8 cellular contexts compared by ENCODE assay signal in genomic region chr1:66929999-66930822, GRCh38. TPM values are rescaled to one million over a fixed set of nuclear protein-coding genes. Genes with fewer than 3 reads are reported as not detected.
A peak's percentile ranks its signal among the peaks of the same experiment; 100 is the strongest.
DNase-seq lines count a peak whose midpoint lies in the region; ATAC-seq, FAIRE-seq and TF ChIP-seq lines count a peak whose summit lies in the region.

No MANE protein-coding gene starts in this region.

- peak overlapping the region; percentile 92 to 97 for H3K27ac ChIP-seq in kidney (ENCODE audit: low read depth in 2 of 2, low read length in 2 of 2)

- peak overlapping the region; percentile 84 to 95 for H3K4me3 ChIP-seq in kidney (ENCODE audit: low read length in 2 of 2)

- peaks cover 0 to 8% of the 10 kb centered on the region in 2 donors for H3K4me1 ChIP-seq in kidney (ENCODE audit: control insufficient read depth in 1 of 2, insufficient read depth in 1 of 2, low read depth in 1 of 2, low read length in 2 of 2)

- peak; percentile 56 for TF ChIP-seq CTCF in kidney (IDR thresholded peaks at IDR 0.05; ENCODE audit: borderline replicate concordance, extremely low read depth, insufficient read depth)

- FAIRE-seq in kidney (lab: Jason Lieb, UNC): no peak

- no peaks in the 10 kb centered on the region for H3K36me3 ChIP-seq in kidney (ENCODE audit: control insufficient read depth in 1 of 2, insufficient read depth in 2 of 2, low read length in 2 of 2)

- ATAC-seq in GM19035 (IDR thresholded peaks at IDR 0.05; ENCODE audit: unreplicated experiment): peak; percentile 76
- peak; percentile 76 for ATAC-seq in HG03280 (IDR thresholded peaks at IDR 0.05; ENCODE audit: unreplicated experiment)

- intact Hi-C loops in kidney (cut with DNase I): no loop called here

- H3K9ac ChIP-seq in kidney (ENCODE audit: low read length in 2 of 2): peak overlapping the region; percentile 88 to 94

- DNase-seq in AML-193 (lab: John Stamatoyannopoulos, UW) (peak; percentile 84 to 92), NCI-H345 treated with DMSO at 0.1 percent for 48 hours (lab: John Stamatoyannopoulos, UW; ENCODE audit: unreplicated experiment) (peak; percentile 91), cerebellar cortex (ENCODE audit: low spot score) (peak; percentile 90), kidney (peak; percentile 98)
- peak; percentile 92 for DNase-seq in activated CD4-positive, CD25-positive, alpha-beta regulatory T cell treated with anti-CD3 and anti-CD28 coated beads, Interleukin-2, amount 50 U/mL, for 72 hours
- peak; percentile 84 to 89 (median 84) for DNase-seq in stimulated activated CD4-positive, alpha-beta T cell treated with anti-CD3 and anti-CD28 coated beads, Interleukin-12 subunit alpha, Interleukin-12 subunit beta, amount 100 ng/mL, for 48 hours (ENCODE audit: low read depth in 2 of 3, low spot score in 1 of 3)

- H3K9me3 ChIP-seq in kidney (ENCODE audit: control insufficient read depth in 1 of 2, low read length in 2 of 2): no peaks in the 10 kb centered on the region

RNA-seq across cellular contexts. Expression of gene MIER1, which starts 5.4 kb away (rescaled TPM):
- 47.6 TPM for total RNA-seq in kidney
- polyA plus RNA-seq in kidney (ENCODE audit: insufficient read depth, low read depth, low replicate concordance): 9.4 TPM

RNA-seq across cellular contexts. Expression of gene DNAI4, which starts 5.6 kb away (rescaled TPM):
- 26.8 TPM for total RNA-seq in kidney
- 4.1 TPM for polyA plus RNA-seq in kidney (ENCODE audit: insufficient read depth, low read depth, low replicate concordance)

Comparison
In these comparisons a context has a peak if more than half of its experiments do, and no peak if none do; other contexts are left out.
1. Peak in every context shown above with its lines: DNase-seq, ATAC-seq, H3K4me3 ChIP-seq and H3K27ac ChIP-seq.